ENCODE assay signal across 8 cellular contexts in the genomic region with DNA sequence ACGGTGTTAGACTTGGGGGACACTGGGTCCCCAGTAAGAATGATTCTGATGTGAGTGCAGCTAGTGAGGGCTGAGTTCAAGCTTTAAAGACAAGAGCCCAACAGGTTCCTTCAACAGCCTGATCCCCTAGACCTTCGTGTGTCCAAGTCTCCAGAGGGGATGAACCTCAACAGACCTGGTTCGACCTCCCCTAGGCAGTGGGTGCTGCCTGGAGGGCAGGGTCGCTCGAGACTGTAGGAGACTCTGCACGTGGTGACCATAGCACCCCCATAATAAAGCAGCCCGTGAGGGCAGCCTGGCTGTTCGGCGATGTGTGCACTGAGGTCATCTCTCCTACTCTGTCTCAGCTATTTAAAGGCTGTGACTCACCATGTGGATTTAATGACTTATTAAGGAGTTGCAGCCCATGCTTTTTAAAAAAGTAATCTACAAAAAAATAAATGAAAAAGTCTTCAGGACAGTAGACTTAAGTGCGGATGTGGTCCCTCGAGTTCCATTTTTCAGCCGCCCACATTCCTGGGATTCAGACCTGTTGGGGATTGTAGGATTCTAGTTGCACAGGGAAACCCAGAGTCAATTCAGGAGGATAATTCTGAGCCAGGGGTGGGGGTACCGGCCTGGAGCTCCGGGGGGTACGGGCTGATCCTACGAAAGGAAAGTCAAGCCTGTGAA.
DNase-seq lines count a peak whose midpoint lies in the region; ATAC-seq, FAIRE-seq and TF ChIP-seq lines count a peak whose summit lies in the region.

No MANE protein-coding gene starts in this region.

- peak; percentile 47 for ATAC-seq in SK-N-SH treated with all-trans-retinoic acid at 6 μM for 48 hours
- ATAC-seq in stimulated activated naive B cell treated with anti-CD40 and anti-IgM and Interleukin-4, amounts not matched to agents 10 μg/mL and 1 μg/mL and 100 μg/mL, for 72 hours (replicated peaks) = no peak

- peak; percentile 50 for DNase-seq in SIG-M5 treated with dmso at 0.1 percent for 504 hours (lab: John Stamatoyannopoulos, UW; ENCODE audit: unreplicated experiment)
- no peak for DNase-seq in SIG-M5 (lab: John Stamatoyannopoulos, UW)
- DNase-seq in foreskin fibroblast = peak; percentile 81 to 92
- peak; percentile 0 for DNase-seq in stimulated activated naive B cell treated with anti-CD40 and anti-IgM and Interleukin-4, amounts not matched to agents 10 μg/mL and 1 μg/mL and 100 μg/mL, for 72 hours
- DNase-seq in NCI-H1436 treated with DMSO at 0.1 percent for 48 hours (lab: John Stamatoyannopoulos, UW) = no peak
- no peak for DNase-seq in activated CD4-positive, alpha-beta T cell treated with anti-CD3 and anti-CD28 coated beads for 1 hour
- DNase-seq in HTR-8/SVneo (ENCODE audit: insufficient read length, low spot score) = no peak

- FAIRE-seq in HTR-8/SVneo (lab: Jason Lieb, UNC) = no peak

- peaks cover 9 to 10% of the 10 kb centered on the region in 2 donors for H3K4me1 Mint-ChIP-seq in stimulated activated naive B cell treated with anti-CD40 and anti-IgM and Interleukin-4, amounts not matched to agents 10 μg/mL and 1 μg/mL and 100 μg/mL, for 72 hours

- TF ChIP-seq CTCF in foreskin fibroblast (IDR thresholded peaks at IDR 0.05; ENCODE audit: low read depth, low read length) = no peak

- H3K9me3 Mint-ChIP-seq in stimulated activated naive B cell treated with anti-CD40 and anti-IgM and Interleukin-4, amounts not matched to agents 10 μg/mL and 1 μg/mL and 100 μg/mL, for 72 hours = no peaks in the 10 kb centered on the region

- H3K27ac Mint-ChIP-seq in stimulated activated naive B cell treated with anti-CD40 and anti-IgM and Interleukin-4, amounts not matched to agents 10 μg/mL and 1 μg/mL and 100 μg/mL, for 72 hours = no peak overlapping the region

- peaks cover 7 to 9% of the 10 kb centered on the region in 2 donors for H3K27me3 Mint-ChIP-seq in stimulated activated naive B cell treated with anti-CD40 and anti-IgM and Interleukin-4, amounts not matched to agents 10 μg/mL and 1 μg/mL and 100 μg/mL, for 72 hours

- no peaks in the 10 kb centered on the region for H3K36me3 Mint-ChIP-seq in stimulated activated naive B cell treated with anti-CD40 and anti-IgM and Interleukin-4, amounts not matched to agents 10 μg/mL and 1 μg/mL and 100 μg/mL, for 72 hours

- H3K4me3 ChIP-seq in foreskin fibroblast (ENCODE audit: low read depth in 1 of 2, low read length in 2 of 2) = no peak overlapping the region

- no peak overlapping the region for H3K4me3 Mint-ChIP-seq in stimulated activated naive B cell treated with anti-CD40 and anti-IgM and Interleukin-4, amounts not matched to agents 10 μg/mL and 1 μg/mL and 100 μg/mL, for 72 hours

TF ChIP-seq in SK-N-SH treated with all-trans-retinoic acid at 6 μM for 48 hours, 23 proteins besides CTCF, POLR2A, EP300 and RAD21:
- TF ChIP-seq ZNF8 (CRISPR knock-in tag; IDR thresholded peaks at IDR 0.05) (no peak), ZC3H10 (CRISPR knock-in tag; IDR thresholded peaks at IDR 0.05) (no peak), ZFP30 (CRISPR knock-in tag; IDR thresholded peaks at IDR 0.05) (no peak), ISL1 (CRISPR knock-in tag; IDR thresholded peaks at IDR 0.05) (no peak), GLIS3 (CRISPR knock-in tag; IDR thresholded peaks at IDR 0.05) (no peak), TOX (CRISPR knock-in tag; IDR thresholded peaks at IDR 0.05; ENCODE audit: borderline replicate concordance) (no peak), SNAI2 (CRISPR knock-in tag; IDR thresholded peaks at IDR 0.05) (no peak), CSDC2 (CRISPR knock-in tag; IDR thresholded peaks at IDR 0.05) (no peak)
- TF ChIP-seq, protein P1, sequence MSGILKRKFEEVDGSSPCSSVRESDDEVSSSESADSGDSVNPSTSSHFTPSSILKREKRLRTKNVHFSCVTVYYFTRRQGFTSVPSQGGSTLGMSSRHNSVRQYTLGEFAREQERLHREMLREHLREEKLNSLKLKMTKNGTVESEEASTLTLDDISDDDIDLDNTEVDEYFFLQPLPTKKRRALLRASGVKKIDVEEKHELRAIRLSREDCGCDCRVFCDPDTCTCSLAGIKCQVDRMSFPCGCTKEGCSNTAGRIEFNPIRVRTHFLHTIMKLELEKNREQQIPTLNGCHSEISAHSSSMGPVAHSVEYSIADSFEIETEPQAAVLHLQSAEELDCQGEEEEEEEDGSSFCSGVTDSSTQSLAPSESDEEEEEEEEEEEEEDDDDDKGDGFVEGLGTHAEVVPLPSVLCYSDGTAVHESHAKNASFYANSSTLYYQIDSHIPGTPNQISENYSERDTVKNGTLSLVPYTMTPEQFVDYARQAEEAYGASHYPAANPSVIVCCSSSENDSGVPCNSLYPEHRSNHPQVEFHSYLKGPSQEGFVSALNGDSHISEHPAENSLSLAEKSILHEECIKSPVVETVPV (CRISPR knock-in tag; IDR thresholded peaks at IDR 0.05) = no peak
- TF ChIP-seq, protein P2, sequence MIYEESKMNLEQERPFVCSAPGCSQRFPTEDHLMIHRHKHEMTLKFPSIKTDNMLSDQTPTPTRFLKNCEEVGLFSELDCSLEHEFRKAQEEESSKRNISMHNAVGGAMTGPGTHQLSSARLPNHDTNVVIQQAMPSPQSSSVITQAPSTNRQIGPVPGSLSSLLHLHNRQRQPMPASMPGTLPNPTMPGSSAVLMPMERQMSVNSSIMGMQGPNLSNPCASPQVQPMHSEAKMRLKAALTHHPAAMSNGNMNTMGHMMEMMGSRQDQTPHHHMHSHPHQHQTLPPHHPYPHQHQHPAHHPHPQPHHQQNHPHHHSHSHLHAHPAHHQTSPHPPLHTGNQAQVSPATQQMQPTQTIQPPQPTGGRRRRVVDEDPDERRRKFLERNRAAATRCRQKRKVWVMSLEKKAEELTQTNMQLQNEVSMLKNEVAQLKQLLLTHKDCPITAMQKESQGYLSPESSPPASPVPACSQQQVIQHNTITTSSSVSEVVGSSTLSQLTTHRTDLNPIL (CRISPR knock-in tag; IDR thresholded peaks at IDR 0.05; ENCODE audit: low read depth) = no peak
- TF ChIP-seq, protein P3, sequence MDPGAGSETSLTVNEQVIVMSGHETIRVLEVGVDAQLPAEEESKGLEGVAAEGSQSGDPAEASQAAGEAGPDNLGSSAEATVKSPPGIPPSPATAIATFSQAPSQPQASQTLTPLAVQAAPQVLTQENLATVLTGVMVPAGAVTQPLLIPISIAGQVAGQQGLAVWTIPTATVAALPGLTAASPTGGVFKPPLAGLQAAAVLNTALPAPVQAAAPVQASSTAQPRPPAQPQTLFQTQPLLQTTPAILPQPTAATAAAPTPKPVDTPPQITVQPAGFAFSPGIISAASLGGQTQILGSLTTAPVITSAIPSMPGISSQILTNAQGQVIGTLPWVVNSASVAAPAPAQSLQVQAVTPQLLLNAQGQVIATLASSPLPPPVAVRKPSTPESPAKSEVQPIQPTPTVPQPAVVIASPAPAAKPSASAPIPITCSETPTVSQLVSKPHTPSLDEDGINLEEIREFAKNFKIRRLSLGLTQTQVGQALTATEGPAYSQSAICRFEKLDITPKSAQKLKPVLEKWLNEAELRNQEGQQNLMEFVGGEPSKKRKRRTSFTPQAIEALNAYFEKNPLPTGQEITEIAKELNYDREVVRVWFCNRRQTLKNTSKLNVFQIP (CRISPR knock-in tag; IDR thresholded peaks at IDR 0.05; ENCODE audit: borderline replicate concordance, low read depth) = no peak

Comparison
In these comparisons a context has a peak if more than half of its experiments do, and no peak if none do; other contexts are left out.
1. DNase-seq: peak in SIG-M5 treated with dmso at 0.1 percent for 504 hours (single experiment), foreskin fibroblast (2 of 2) and stimulated activated naive B cell treated with anti-CD40 and anti-IgM and Interleukin-4, amounts not matched to agents 10 μg/mL and 1 μg/mL and 100 μg/mL, for 72 hours (single experiment); none in SIG-M5 (single experiment), NCI-H1436 treated with DMSO at 0.1 percent for 48 hours (single experiment), activated CD4-positive, alpha-beta T cell treated with anti-CD3 and anti-CD28 coated beads for 1 hour (single experiment) and HTR-8/SVneo (single experiment).